ENCODE assay signal across 37 cellular contexts in the genomic region with DNA sequence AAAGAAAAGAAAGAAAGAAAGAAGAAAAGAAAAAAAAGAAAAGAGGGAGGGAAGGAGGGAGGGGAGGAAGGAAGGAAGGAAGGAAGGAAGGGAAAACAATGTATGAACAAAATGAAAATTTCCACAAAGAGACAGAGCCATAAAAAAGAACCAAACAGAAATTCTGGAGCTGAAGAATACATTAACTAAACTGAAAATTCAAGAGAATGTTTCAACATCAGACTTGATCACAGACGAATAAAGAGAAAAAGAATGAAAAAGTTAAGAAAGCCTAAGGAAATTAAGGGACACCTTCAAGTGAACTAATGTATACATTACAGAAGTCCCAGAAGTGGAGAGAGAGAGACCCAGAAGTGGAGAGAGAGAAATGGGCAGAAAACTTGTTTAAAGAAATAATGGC.
DNase-seq lines count a peak whose midpoint lies in the region; ATAC-seq, FAIRE-seq and TF ChIP-seq lines count a peak whose summit lies in the region.
"Had no signal": no experiment of that assay in that cellular context is flagged by ENCODE, and none has a peak within 500 bp of the region (broad histone marks: within the 10 kb centered on the region; RNA-seq: fewer than 3 reads in every experiment).

No MANE protein-coding gene starts in this region.

- H3K27me3 Mint-ChIP-seq in activated T-cell treated with anti-CD3 and anti-CD28 coated beads, Interleukin-2, amount 50 U/mL, for 72 hours (ENCODE audit: low read depth): peaks cover 19% of the 10 kb centered on the region

- H4K20me1 ChIP-seq in HepG2 (ENCODE audit: insufficient read depth, low read length) (no peaks in the 10 kb centered on the region), OCI-LY7 (ENCODE audit: insufficient read depth, low read length) (no peaks in the 10 kb centered on the region), K562 (replicated peaks; ENCODE audit: control insufficient read depth, insufficient read depth, low read length) (no peaks in the 10 kb centered on the region)
- H4K20me1 ChIP-seq: BLaER1; BLaER1 treated with 17β-estradiol and CSF1 and Interleukin-3, amounts not matched to agents 10 nM and 100 nM had no signal

- CTCF ChIA-PET in HepG2 (lab: Yijun Ruan, JAX; ENCODE audit: low intra/inter-chr PET ratio, low total read pairs) (interaction anchor here (0.6 kb wide), 1 partner anchor 157 kb away, joined by 3 read pairs; no protein-coding TSS in a partner anchor), OCI-LY7 (lab: Charles Lee; ENCODE audit: unreplicated experiment) (no interaction called here), K562 (lab: Yijun Ruan, JAX; ENCODE audit: low intra/inter-chr PET ratio) (no interaction called here)

- H3K4me1 ChIP-seq in HepG2 (ENCODE audit: insufficient read depth, low read length): peaks cover 8% of the 10 kb centered on the region
- peaks cover 0 to 6% (median 0%) of the 10 kb centered on the region in 4 donors for H3K4me1 ChIP-seq in right lobe of liver
- H3K4me1 ChIP-seq in OCI-LY7 (ENCODE audit: insufficient read depth, low read length, poor library complexity, severe bottlenecking): no peaks in the 10 kb centered on the region
- peaks cover 0 to 5% of the 10 kb centered on the region in 2 experiments; a peak in 2 of 5 replicates for H3K4me1 ChIP-seq in K562 (replicated peaks in 1 of 2; ENCODE audit: control insufficient read depth in 2 of 2, insufficient read depth in 2 of 2, low read length in 2 of 2)
- H3K4me1 ChIP-seq: BE2C had no signal

- TF ChIP-seq EP300 in HepG2 (IDR thresholded peaks at IDR 0.05; ENCODE audit: low read depth in 2 of 2, low read length in 2 of 2): no peak
- TF ChIP-seq EP300 in HepG2 (CRISPR knock-in tag; IDR thresholded peaks at IDR 0.05; ENCODE audit: borderline replicate concordance): no peak
- TF ChIP-seq EP300 in K562 (IDR thresholded peaks at IDR 0.05; ENCODE audit: low read length): no peak

- no peak overlapping the region for H3K4me3 ChIP-seq in HepG2 (replicated peaks in 1 of 3; ENCODE audit: insufficient read depth in 1 of 3, low read depth in 2 of 3, low read length in 3 of 3)
- no peak overlapping the region for H3K4me3 ChIP-seq in right lobe of liver
- H3K4me3 ChIP-seq in OCI-LY7 (ENCODE audit: low read depth, low read length, poor library complexity, severe bottlenecking): no peak overlapping the region
- no peak overlapping the region for H3K4me3 ChIP-seq in K562
- H3K4me3 ChIP-seq: A549; BLaER1; BLaER1 treated with 17β-estradiol and CSF1 and Interleukin-3, amounts not matched to agents 10 nM and 100 nM had no signal

- H3K9ac ChIP-seq in HepG2 (ENCODE audit: insufficient read depth, low read depth, low read length): no peak overlapping the region
- no peak overlapping the region for H3K9ac ChIP-seq in K562 (ENCODE audit: insufficient read depth in 1 of 2, low read depth in 2 of 2, low read length in 2 of 2)
- H3K9ac ChIP-seq: BLaER1; BLaER1 treated with 17β-estradiol and CSF1 and Interleukin-3, amounts not matched to agents 10 nM and 100 nM had no signal

- H3K9me1 ChIP-seq in K562 (ENCODE audit: control insufficient read depth, insufficient read depth, low read length): no peaks in the 10 kb centered on the region

- FAIRE-seq in HepG2 (lab: Jason Lieb, UNC) (no peak), K562 (lab: Jason Lieb, UNC) (no peak)
- FAIRE-seq: A204.1, A549, D721Med had no signal

- H3K27me3 ChIP-seq in HepG2 (ENCODE audit: control insufficient read depth in 1 of 2, insufficient read depth in 2 of 2, low read length in 2 of 2) (peaks cover 0 to 27% of the 10 kb centered on the region in 2 experiments; a peak in 4 of 5 replicates), right lobe of liver (no peaks in the 10 kb centered on the region), K562 (ENCODE audit: control insufficient read depth in 2 of 2, insufficient read depth in 2 of 2, low read length in 2 of 2) (no peaks in the 10 kb centered on the region)
- H3K27me3 ChIP-seq: BE2C, BLaER1 had no signal

- DNase-seq in activated T-cell treated with anti-CD3 and anti-CD28 coated beads, Interleukin-2, amount 50 U/mL, for 72 hours: no peak
- DNase-seq in activated T-cell treated with anti-CD3 and anti-CD28 coated beads, Interleukin-2, amount 50 U/mL, for 48 hours: no peak
- no peak for DNase-seq in HepG2 (ENCODE audit: low spot score)
- DNase-seq in right lobe of liver: no peak
- peak; percentile 3 for DNase-seq in OCI-LY7 (ENCODE audit: low spot score)
- DNase-seq in K562 (ENCODE audit: extremely low read depth in 1 of 4, low spot score in 3 of 4): no peak
- no peak for DNase-seq in stimulated activated CD4-positive, alpha-beta T cell treated with anti-CD3 and anti-CD28 coated beads, Interleukin-4, amount 100 ng/mL, for 24 hours
- no peak for DNase-seq in NCI-H1048 (lab: John Stamatoyannopoulos, UW)
- DNase-seq: 8988T; ACHN; AML-193; BE2C; C1 segment of cervical spinal cord; Caco-2; Calu3; CD4-positive, alpha-beta memory T cell; CD4-positive, alpha-beta T cell; CD4-positive, CD25-positive, alpha-beta regulatory T cell; CD8-positive, alpha-beta memory T cell; CD8-positive, alpha-beta T cell; COR-L47; DMS 273 treated with DMSO at 0.1 percent for 48 hours; DMS153; DMS53; DMS79; DMS79 treated with DMSO at 0.1 percent for 48 hours; DND-41; EL had no signal

- H3K79me2 ChIP-seq in HepG2 (ENCODE audit: insufficient read depth, low read length) (no peaks in the 10 kb centered on the region), OCI-LY7 (ENCODE audit: insufficient read depth, low read depth, low read length) (no peaks in the 10 kb centered on the region), K562 (ENCODE audit: control insufficient read depth, insufficient read depth, low read length) (no peaks in the 10 kb centered on the region)

- H3K4me1 Mint-ChIP-seq in activated T-cell treated with anti-CD3 and anti-CD28 coated beads, Interleukin-2, amount 50 U/mL, for 72 hours (ENCODE audit: low read depth): peaks cover 3% of the 10 kb centered on the region

- POLR2A ChIA-PET in HepG2 (lab: Yijun Ruan, JAX): no interaction called here
- POLR2A ChIA-PET in OCI-LY7 (lab: Charles Lee): no interaction called here
- POLR2A ChIA-PET in K562 (lab: Yijun Ruan, JAX): interaction anchor here (1.2 kb wide), 1 partner anchor 10 kb away, joined by 3 read pairs; no protein-coding TSS in a partner anchor

- peaks cover 27% of the 10 kb centered on the region for H3K9me3 ChIP-seq in HepG2 (ENCODE audit: low read length)
- no peaks in the 10 kb centered on the region for H3K9me3 ChIP-seq in right lobe of liver
- no peaks in the 10 kb centered on the region for H3K9me3 ChIP-seq in OCI-LY7 (ENCODE audit: low read length)
- no peaks in the 10 kb centered on the region; the same call in 1 of the 2 replicates for H3K9me3 ChIP-seq in K562 (replicated peaks; ENCODE audit: control insufficient read depth, insufficient read depth, low read depth, low read length)
- H3K9me3 ChIP-seq: BE2C had no signal

- TF ChIP-seq CTCF in HepG2 (CRISPR knock-in tag; IDR thresholded peaks at IDR 0.05) (no peak), right lobe of liver (IDR thresholded peaks at IDR 0.05) (no peak), OCI-LY7 (conservative IDR thresholded peaks at IDR 0.05; ENCODE audit: low read length) (no peak), K562 (IDR thresholded peaks at IDR 0.05 in 2 of 3, conservative IDR thresholded peaks at IDR 0.05 in 1 of 3; ENCODE audit: insufficient read depth in 2 of 3, low read depth in 1 of 3, low read length in 3 of 3) (no peak)

- H3K36me3 ChIP-seq in HepG2 (replicated peaks in 1 of 2; ENCODE audit: control insufficient read depth in 1 of 2, insufficient read depth in 2 of 2, low read length in 2 of 2): no peaks in the 10 kb centered on the region
- no peaks in the 10 kb centered on the region for H3K36me3 ChIP-seq in right lobe of liver
- no peaks in the 10 kb centered on the region for H3K36me3 ChIP-seq in OCI-LY7 (ENCODE audit: insufficient read depth, low read length)
- no peaks in the 10 kb centered on the region for H3K36me3 ChIP-seq in K562 (ENCODE audit: control insufficient read depth, insufficient read depth, low read length)
- H3K36me3 ChIP-seq: BE2C; BLaER1; BLaER1 treated with 17β-estradiol and CSF1 and Interleukin-3, amounts not matched to agents 10 nM and 100 nM had no signal

- H3K36me3 Mint-ChIP-seq in activated T-cell treated with anti-CD3 and anti-CD28 coated beads, Interleukin-2, amount 50 U/mL, for 72 hours (ENCODE audit: insufficient read depth in 2 of 2): peaks cover 8 to 11% of the 10 kb centered on the region in 2 donors
- H3K36me3 Mint-ChIP-seq: CD14-positive monocyte; CD4-positive, CD25-positive, alpha-beta regulatory T cell; CD8-positive, alpha-beta T cell had no signal

- intact Hi-C loops in HepG2 (cut with micrococcal nuclease; ENCODE audit: unreplicated experiment) (no loop called here), right lobe of liver (cut with DNase I) (no loop called here), OCI-LY7 (cut with micrococcal nuclease; ENCODE audit: unreplicated experiment) (no loop called here), K562 (cut with micrococcal nuclease) (no loop called here)

- H3K4me2 ChIP-seq in HepG2 (ENCODE audit: low read depth, low read length) (no peak overlapping the region), OCI-LY7 (ENCODE audit: low read length) (no peak overlapping the region), K562 (ENCODE audit: insufficient read depth, low read length) (no peak overlapping the region)
- H3K4me2 ChIP-seq: A549; BLaER1; BLaER1 treated with 17β-estradiol and CSF1 and Interleukin-3, amounts not matched to agents 10 nM and 100 nM had no signal

- no peak for TF ChIP-seq POLR2A in HepG2 (IDR thresholded peaks at IDR 0.05; ENCODE audit: insufficient read depth in 1 of 2, low read depth in 2 of 2, low read length in 2 of 2)
- no peak for TF ChIP-seq POLR2A in right lobe of liver (IDR thresholded peaks at IDR 0.05)
- TF ChIP-seq POLR2A in K562 (conservative IDR thresholded peaks at IDR 0.05): no peak

- 28% methylated on average over 1 of the region's 1 CpG for WGBS in HepG2 (ENCODE audit: low lambda C conversion rate)
- 100% methylated on average over 1 of the region's 1 CpG for WGBS in right lobe of liver (ENCODE audit: insufficient coverage, low coverage, low lambda C conversion rate, missing lambda C conversion rate)
- 0% methylated on average over 1 of the region's 1 CpG for WGBS in K562 (ENCODE audit: insufficient coverage, low coverage, missing lambda C conversion rate)

- peak overlapping the region; percentile 55 for H3K27ac Mint-ChIP-seq in activated T-cell treated with anti-CD3 and anti-CD28 coated beads, Interleukin-2, amount 50 U/mL, for 72 hours
- H3K27ac Mint-ChIP-seq: B cell; CD14-positive monocyte; CD4-positive, alpha-beta memory T cell; CD4-positive, alpha-beta T cell; CD4-positive, CD25-positive, alpha-beta regulatory T cell; CD8-positive, alpha-beta T cell had no signal

- H3K4me3 Mint-ChIP-seq in activated T-cell treated with anti-CD3 and anti-CD28 coated beads, Interleukin-2, amount 50 U/mL, for 72 hours: no peak overlapping the region
- H3K4me3 Mint-ChIP-seq: B cell; CD14-positive monocyte; CD4-positive, alpha-beta memory T cell; CD4-positive, alpha-beta T cell; CD8-positive, alpha-beta memory T cell; CD8-positive, alpha-beta T cell had no signal

- in situ Hi-C loops in HepG2 (cut with HindIII; ENCODE audit: extremely low pct_ligation_motif_present, low pct_unique_long_range_greater_than_20kb): no loop called here
- in situ Hi-C loops in K562 (cut with MboI): no loop called here

- ATAC-seq in activated T-cell treated with anti-CD3 and anti-CD28 coated beads, Interleukin-2, amount 50 U/mL, for 72 hours (replicated peaks in 1 of 2): no peak
- ATAC-seq in HepG2: no peak
- ATAC-seq in right lobe of liver: no peak
- no peak for ATAC-seq in K562
- ATAC-seq: A549; CD8-positive, alpha-beta T cell had no signal

- H3K9me3 Mint-ChIP-seq in activated T-cell treated with anti-CD3 and anti-CD28 coated beads, Interleukin-2, amount 50 U/mL, for 72 hours: peaks cover 12 to 14% of the 10 kb centered on the region in 2 donors

- TF ChIP-seq RAD21 in HepG2 (CRISPR knock-in tag; IDR thresholded peaks at IDR 0.05) (no peak), K562 (CRISPR knock-in tag; conservative IDR thresholded peaks at IDR 0.05 in 1 of 2, IDR thresholded peaks at IDR 0.05 in 1 of 2) (no peak)

- H2AFZ ChIP-seq in HepG2 (ENCODE audit: low read length): no peak overlapping the region
- H2AFZ ChIP-seq in OCI-LY7 (ENCODE audit: low read length): no peak overlapping the region
- no peak overlapping the region for H2AFZ ChIP-seq in K562 (ENCODE audit: low read depth, low read length)

- BruUV-seq in HepG2 (replicated peaks; lab: Mats Ljungman, UMichigan) (no TSS peak), OCI-LY7 (replicated peaks; lab: Mats Ljungman, UMichigan) (no TSS peak), K562 (replicated peaks; lab: Mats Ljungman, UMichigan) (no TSS peak)

- H3K27ac ChIP-seq in HepG2 (ENCODE audit: extremely low read length, insufficient read depth, low read length) (no peak overlapping the region), right lobe of liver (no peak overlapping the region), OCI-LY7 (ENCODE audit: low read depth, low read length, poor library complexity, severe bottlenecking) (no peak overlapping the region), K562 (ENCODE audit: extremely low read depth, low read depth, low read length) (no peak overlapping the region)
- H3K27ac ChIP-seq: 22Rv1; A549; BLaER1; BLaER1 treated with 17β-estradiol and CSF1 and Interleukin-3, amounts not matched to agents 10 nM and 100 nM; C4-2B had no signal

- no peaks in the 10 kb centered on the region for H3K9me2 ChIP-seq in OCI-LY7 (ENCODE audit: insufficient read depth, low read length)
